In the genomic region with DNA sequence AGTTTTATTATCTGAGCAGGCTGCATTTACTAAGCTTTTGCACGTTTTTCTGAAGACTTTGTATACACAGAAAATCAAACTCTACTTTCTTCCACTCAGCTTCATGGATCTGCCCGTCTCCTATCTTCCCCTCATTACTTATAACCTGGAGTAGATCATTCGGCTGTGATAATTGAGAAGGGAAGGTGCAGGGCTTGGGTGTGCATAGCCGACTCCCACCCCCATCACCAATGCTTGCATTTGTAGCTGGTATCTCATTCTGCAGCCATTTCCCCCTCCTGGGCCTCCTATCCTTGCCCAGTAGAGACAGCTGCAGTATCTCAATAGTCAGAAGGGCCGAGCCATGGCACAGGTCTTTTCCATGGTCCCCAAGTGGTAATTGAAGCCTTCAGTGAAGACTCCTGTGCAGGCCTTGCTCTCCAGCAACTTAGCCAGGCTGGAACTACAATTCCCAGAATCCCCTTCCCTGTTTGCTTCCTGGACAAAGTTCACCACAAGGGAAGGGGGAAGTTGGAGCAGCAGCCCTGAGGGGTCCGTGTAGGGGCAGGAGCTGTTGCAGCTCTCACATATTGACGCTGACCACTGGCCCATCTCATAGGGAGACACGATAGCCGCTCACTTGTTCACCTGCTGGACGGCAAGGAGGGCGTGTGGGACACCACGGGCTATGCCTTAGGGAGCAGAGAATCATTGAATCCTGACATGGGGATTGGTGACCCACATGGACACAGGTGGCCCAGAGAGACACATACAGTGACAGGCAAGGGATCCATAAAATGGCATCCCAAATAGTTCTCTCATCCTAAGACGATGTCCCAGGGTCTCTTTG, we compare ENCODE assay signal across 1 cellular context.
TF ChIP-seq lines count a peak whose summit lies in the region.

No MANE protein-coding gene starts in this region.

TF ChIP-seq in K562, 482 proteins besides CTCF, POLR2A, EP300 and RAD21 (continued from another document and continues in another):
- TF ChIP-seq, protein P1, sequence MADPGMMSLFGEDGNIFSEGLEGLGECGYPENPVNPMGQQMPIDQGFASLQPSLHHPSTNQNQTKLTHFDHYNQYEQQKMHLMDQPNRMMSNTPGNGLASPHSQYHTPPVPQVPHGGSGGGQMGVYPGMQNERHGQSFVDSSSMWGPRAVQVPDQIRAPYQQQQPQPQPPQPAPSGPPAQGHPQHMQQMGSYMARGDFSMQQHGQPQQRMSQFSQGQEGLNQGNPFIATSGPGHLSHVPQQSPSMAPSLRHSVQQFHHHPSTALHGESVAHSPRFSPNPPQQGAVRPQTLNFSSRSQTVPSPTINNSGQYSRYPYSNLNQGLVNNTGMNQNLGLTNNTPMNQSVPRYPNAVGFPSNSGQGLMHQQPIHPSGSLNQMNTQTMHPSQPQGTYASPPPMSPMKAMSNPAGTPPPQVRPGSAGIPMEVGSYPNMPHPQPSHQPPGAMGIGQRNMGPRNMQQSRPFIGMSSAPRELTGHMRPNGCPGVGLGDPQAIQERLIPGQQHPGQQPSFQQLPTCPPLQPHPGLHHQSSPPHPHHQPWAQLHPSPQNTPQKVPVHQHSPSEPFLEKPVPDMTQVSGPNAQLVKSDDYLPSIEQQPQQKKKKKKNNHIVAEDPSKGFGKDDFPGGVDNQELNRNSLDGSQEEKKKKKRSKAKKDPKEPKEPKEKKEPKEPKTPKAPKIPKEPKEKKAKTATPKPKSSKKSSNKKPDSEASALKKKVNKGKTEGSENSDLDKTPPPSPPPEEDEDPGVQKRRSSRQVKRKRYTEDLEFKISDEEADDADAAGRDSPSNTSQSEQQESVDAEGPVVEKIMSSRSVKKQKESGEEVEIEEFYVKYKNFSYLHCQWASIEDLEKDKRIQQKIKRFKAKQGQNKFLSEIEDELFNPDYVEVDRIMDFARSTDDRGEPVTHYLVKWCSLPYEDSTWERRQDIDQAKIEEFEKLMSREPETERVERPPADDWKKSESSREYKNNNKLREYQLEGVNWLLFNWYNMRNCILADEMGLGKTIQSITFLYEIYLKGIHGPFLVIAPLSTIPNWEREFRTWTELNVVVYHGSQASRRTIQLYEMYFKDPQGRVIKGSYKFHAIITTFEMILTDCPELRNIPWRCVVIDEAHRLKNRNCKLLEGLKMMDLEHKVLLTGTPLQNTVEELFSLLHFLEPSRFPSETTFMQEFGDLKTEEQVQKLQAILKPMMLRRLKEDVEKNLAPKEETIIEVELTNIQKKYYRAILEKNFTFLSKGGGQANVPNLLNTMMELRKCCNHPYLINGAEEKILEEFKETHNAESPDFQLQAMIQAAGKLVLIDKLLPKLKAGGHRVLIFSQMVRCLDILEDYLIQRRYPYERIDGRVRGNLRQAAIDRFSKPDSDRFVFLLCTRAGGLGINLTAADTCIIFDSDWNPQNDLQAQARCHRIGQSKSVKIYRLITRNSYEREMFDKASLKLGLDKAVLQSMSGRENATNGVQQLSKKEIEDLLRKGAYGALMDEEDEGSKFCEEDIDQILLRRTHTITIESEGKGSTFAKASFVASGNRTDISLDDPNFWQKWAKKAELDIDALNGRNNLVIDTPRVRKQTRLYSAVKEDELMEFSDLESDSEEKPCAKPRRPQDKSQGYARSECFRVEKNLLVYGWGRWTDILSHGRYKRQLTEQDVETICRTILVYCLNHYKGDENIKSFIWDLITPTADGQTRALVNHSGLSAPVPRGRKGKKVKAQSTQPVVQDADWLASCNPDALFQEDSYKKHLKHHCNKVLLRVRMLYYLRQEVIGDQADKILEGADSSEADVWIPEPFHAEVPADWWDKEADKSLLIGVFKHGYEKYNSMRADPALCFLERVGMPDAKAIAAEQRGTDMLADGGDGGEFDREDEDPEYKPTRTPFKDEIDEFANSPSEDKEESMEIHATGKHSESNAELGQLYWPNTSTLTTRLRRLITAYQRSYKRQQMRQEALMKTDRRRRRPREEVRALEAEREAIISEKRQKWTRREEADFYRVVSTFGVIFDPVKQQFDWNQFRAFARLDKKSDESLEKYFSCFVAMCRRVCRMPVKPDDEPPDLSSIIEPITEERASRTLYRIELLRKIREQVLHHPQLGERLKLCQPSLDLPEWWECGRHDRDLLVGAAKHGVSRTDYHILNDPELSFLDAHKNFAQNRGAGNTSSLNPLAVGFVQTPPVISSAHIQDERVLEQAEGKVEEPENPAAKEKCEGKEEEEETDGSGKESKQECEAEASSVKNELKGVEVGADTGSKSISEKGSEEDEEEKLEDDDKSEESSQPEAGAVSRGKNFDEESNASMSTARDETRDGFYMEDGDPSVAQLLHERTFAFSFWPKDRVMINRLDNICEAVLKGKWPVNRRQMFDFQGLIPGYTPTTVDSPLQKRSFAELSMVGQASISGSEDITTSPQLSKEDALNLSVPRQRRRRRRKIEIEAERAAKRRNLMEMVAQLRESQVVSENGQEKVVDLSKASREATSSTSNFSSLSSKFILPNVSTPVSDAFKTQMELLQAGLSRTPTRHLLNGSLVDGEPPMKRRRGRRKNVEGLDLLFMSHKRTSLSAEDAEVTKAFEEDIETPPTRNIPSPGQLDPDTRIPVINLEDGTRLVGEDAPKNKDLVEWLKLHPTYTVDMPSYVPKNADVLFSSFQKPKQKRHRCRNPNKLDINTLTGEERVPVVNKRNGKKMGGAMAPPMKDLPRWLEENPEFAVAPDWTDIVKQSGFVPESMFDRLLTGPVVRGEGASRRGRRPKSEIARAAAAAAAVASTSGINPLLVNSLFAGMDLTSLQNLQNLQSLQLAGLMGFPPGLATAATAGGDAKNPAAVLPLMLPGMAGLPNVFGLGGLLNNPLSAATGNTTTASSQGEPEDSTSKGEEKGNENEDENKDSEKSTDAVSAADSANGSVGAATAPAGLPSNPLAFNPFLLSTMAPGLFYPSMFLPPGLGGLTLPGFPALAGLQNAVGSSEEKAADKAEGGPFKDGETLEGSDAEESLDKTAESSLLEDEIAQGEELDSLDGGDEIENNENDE (IDR thresholded peaks at IDR 0.05; ENCODE audit: low read depth, low read length): no peak
- TF ChIP-seq ZNF766 (CRISPR knock-in tag; conservative IDR thresholded peaks at IDR 0.05): no peak
- TF ChIP-seq MEF2A (IDR thresholded peaks at IDR 0.05; ENCODE audit: control insufficient read depth, low read depth, low read length): no peak
- TF ChIP-seq MCM2 (IDR thresholded peaks at IDR 0.05; ENCODE audit: low read depth): no peak
- TF ChIP-seq CCNT2 (IDR thresholded peaks at IDR 0.05; ENCODE audit: borderline replicate concordance, extremely low read depth, insufficient read length, low read depth, low read length): no peak
- TF ChIP-seq POLR2AphosphoS2 (IDR thresholded peaks at IDR 0.05; ENCODE audit: low read length): no peak
- no peak for TF ChIP-seq TCF7L2 (IDR thresholded peaks at IDR 0.05; ENCODE audit: low read depth, low read length)
- no peak for TF ChIP-seq ILF3 (IDR thresholded peaks at IDR 0.05; ENCODE audit: borderline replicate concordance)
- TF ChIP-seq TSC22D4 (tag; IDR thresholded peaks at IDR 0.05): no peak
- TF ChIP-seq STAT5A (IDR thresholded peaks at IDR 0.05; ENCODE audit: borderline replicate concordance, low read length): no peak
- TF ChIP-seq MYBL2 (IDR thresholded peaks at IDR 0.05; ENCODE audit: low read depth): no peak
- TF ChIP-seq MYBL2 (CRISPR knock-in tag; IDR thresholded peaks at IDR 0.05; ENCODE audit: borderline replicate concordance): no peak
- TF ChIP-seq SP1 (CRISPR knock-in tag; IDR thresholded peaks at IDR 0.05): peak; percentile 29; the same call in 1 of the 2 replicates
- TF ChIP-seq, protein P2, sequence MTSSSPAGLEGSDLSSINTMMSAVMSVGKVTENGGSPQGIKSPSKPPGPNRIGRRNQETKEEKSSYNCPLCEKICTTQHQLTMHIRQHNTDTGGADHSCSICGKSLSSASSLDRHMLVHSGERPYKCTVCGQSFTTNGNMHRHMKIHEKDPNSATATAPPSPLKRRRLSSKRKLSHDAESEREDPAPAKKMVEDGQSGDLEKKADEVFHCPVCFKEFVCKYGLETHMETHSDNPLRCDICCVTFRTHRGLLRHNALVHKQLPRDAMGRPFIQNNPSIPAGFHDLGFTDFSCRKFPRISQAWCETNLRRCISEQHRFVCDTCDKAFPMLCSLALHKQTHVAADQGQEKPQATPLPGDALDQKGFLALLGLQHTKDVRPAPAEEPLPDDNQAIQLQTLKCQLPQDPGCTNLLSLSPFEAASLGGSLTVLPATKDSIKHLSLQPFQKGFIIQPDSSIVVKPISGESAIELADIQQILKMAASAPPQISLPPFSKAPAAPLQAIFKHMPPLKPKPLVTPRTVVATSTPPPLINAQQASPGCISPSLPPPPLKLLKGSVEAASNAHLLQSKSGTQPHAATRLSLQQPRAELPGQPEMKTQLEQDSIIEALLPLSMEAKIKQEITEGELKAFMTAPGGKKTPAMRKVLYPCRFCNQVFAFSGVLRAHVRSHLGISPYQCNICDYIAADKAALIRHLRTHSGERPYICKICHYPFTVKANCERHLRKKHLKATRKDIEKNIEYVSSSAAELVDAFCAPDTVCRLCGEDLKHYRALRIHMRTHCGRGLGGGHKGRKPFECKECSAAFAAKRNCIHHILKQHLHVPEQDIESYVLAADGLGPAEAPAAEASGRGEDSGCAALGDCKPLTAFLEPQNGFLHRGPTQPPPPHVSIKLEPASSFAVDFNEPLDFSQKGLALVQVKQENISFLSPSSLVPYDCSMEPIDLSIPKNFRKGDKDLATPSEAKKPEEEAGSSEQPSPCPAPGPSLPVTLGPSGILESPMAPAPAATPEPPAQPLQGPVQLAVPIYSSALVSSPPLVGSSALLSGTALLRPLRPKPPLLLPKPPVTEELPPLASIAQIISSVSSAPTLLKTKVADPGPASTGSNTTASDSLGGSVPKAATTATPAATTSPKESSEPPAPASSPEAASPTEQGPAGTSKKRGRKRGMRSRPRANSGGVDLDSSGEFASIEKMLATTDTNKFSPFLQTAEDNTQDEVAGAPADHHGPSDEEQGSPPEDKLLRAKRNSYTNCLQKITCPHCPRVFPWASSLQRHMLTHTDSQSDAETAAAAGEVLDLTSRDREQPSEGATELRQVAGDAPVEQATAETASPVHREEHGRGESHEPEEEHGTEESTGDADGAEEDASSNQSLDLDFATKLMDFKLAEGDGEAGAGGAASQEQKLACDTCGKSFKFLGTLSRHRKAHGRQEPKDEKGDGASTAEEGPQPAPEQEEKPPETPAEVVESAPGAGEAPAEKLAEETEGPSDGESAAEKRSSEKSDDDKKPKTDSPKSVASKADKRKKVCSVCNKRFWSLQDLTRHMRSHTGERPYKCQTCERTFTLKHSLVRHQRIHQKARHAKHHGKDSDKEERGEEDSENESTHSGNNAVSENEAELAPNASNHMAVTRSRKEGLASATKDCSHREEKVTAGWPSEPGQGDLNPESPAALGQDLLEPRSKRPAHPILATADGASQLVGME (CRISPR knock-in tag; IDR thresholded peaks at IDR 0.05): no peak
- TF ChIP-seq RBM39 (optimal IDR thresholded peaks at IDR 0.05; ENCODE audit: low read depth, low read length): no peak
- TF ChIP-seq EWSR1 (IDR thresholded peaks at IDR 0.05; ENCODE audit: borderline replicate concordance, low read depth, partially characterized antibody): no peak
- 0 out of 2 replicates have a peak, but pooled peaks have one; percentile 23 for TF ChIP-seq CTBP1 (IDR thresholded peaks at IDR 0.05; ENCODE audit: borderline replicate concordance)
- no peak for TF ChIP-seq YBX1 (IDR thresholded peaks at IDR 0.05)
- TF ChIP-seq KLF6 (CRISPR knock-in tag; IDR thresholded peaks at IDR 0.05; ENCODE audit: borderline replicate concordance): no peak
- TF ChIP-seq, protein P3, sequence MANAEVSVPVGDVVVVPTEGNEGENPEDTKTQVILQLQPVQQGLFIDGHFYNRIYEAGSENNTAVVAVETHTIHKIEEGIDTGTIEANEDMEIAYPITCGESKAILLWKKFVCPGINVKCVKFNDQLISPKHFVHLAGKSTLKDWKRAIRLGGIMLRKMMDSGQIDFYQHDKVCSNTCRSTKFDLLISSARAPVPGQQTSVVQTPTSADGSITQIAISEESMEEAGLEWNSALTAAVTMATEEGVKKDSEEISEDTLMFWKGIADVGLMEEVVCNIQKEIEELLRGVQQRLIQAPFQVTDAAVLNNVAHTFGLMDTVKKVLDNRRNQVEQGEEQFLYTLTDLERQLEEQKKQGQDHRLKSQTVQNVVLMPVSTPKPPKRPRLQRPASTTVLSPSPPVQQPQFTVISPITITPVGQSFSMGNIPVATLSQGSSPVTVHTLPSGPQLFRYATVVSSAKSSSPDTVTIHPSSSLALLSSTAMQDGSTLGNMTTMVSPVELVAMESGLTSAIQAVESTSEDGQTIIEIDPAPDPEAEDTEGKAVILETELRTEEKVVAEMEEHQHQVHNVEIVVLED (CRISPR knock-in tag; IDR thresholded peaks at IDR 0.05): peak; percentile 22; the same call in 1 of the 2 replicates
- TF ChIP-seq, protein P4, sequence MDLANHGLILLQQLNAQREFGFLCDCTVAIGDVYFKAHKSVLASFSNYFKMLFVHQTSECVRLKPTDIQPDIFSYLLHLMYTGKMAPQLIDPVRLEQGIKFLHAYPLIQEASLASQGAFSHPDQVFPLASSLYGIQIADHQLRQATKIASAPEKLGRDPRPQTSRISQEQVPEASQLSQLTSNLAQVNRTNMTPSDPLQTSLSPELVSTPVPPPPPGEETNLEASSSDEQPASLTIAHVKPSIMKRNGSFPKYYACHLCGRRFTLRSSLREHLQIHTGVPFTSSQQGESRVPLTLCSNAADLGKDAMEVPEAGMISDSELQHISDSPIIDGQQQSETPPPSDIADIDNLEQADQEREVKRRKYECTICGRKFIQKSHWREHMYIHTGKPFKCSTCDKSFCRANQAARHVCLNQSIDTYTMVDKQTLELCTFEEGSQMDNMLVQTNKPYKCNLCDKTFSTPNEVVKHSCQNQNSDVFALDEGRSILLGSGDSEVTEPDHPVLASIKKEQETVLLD (IDR thresholded peaks at IDR 0.05): 0 out of 2 replicates have a peak, but pooled peaks have one; percentile 40
- TF ChIP-seq, protein P5, sequence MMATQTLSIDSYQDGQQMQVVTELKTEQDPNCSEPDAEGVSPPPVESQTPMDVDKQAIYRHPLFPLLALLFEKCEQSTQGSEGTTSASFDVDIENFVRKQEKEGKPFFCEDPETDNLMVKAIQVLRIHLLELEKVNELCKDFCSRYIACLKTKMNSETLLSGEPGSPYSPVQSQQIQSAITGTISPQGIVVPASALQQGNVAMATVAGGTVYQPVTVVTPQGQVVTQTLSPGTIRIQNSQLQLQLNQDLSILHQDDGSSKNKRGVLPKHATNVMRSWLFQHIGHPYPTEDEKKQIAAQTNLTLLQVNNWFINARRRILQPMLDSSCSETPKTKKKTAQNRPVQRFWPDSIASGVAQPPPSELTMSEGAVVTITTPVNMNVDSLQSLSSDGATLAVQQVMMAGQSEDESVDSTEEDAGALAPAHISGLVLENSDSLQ (IDR thresholded peaks at IDR 0.05): 0 out of 2 replicates have a peak, but pooled peaks have one; percentile 19
- no peak for TF ChIP-seq HMG20B (CRISPR knock-in tag; IDR thresholded peaks at IDR 0.05)
- no peak for TF ChIP-seq ZFPM2 (CRISPR knock-in tag; IDR thresholded peaks at IDR 0.05)
- TF ChIP-seq ZNF41 (CRISPR knock-in tag; conservative IDR thresholded peaks at IDR 0.05): no peak; the same call in 1 of the 2 replicates
- TF ChIP-seq, protein P6, sequence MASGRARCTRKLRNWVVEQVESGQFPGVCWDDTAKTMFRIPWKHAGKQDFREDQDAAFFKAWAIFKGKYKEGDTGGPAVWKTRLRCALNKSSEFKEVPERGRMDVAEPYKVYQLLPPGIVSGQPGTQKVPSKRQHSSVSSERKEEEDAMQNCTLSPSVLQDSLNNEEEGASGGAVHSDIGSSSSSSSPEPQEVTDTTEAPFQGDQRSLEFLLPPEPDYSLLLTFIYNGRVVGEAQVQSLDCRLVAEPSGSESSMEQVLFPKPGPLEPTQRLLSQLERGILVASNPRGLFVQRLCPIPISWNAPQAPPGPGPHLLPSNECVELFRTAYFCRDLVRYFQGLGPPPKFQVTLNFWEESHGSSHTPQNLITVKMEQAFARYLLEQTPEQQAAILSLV (tag; IDR thresholded peaks at IDR 0.05): no peak
- TF ChIP-seq MECOM (CRISPR knock-in tag; IDR thresholded peaks at IDR 0.05): no peak
- TF ChIP-seq ZBTB17 (CRISPR knock-in tag; IDR thresholded peaks at IDR 0.05): 0 out of 2 replicates have a peak, but pooled peaks have one; percentile 49
- TF ChIP-seq HDGF (IDR thresholded peaks at IDR 0.05): no peak
- peak in 1 of 2 experiments; percentile 49; a peak in 2 of 4 replicates for TF ChIP-seq TRIM24 (IDR thresholded peaks at IDR 0.05)
- TF ChIP-seq LARP7 (IDR thresholded peaks at IDR 0.05): no peak
- no peak for TF ChIP-seq KLF10 (CRISPR knock-in tag; IDR thresholded peaks at IDR 0.05)
- no peak for TF ChIP-seq NFE2L1 (tag; IDR thresholded peaks at IDR 0.05; ENCODE audit: borderline replicate concordance, low read depth)
